In the genomic region with DNA sequence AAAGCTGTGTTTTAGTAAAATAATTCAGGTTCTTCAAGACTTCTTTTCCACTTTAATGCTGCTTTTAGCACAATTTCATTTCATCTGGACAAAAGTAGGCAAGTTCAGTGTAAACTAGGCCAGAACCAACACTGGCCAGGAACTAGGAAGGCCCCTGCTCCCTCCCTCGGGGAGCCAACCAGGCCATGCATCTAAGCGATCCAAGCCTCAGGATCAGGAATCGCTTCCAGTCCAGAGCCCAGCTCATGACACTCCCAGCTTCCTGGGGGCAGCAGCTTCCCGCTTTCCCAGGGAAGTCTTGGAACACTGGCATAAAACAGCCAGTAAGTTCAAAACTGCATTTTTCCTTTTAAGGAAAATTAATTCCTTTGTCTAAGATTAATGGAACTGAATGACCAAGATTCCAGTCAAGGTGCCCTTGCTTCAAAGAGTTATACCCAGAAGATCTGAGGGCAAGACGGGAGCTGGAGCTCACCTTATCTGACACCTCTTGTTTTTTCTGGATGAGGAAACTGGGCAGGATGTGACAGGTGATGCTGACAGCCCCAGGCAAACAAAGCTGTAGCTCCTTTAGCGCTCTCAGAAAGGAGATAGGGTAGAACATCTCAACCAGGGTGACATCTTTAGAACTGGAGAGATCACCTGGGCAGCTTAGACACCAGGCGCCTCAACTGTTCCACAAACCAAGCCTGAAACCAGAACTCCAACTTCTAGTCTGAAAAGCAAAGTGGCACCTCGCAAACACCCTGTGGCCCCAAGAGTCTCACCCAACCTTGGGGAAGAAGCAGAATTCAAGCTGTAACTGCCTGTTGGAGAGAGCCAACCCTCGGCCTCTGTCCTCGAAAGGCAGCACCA, we compare ENCODE assay signal across 2 cellular contexts.
TF ChIP-seq lines count a peak whose summit lies in the region.

No MANE protein-coding gene starts in this region.

TF ChIP-seq in GM12878, 131 proteins besides CTCF, POLR2A, EP300 and RAD21:
- TF ChIP-seq, protein P1, sequence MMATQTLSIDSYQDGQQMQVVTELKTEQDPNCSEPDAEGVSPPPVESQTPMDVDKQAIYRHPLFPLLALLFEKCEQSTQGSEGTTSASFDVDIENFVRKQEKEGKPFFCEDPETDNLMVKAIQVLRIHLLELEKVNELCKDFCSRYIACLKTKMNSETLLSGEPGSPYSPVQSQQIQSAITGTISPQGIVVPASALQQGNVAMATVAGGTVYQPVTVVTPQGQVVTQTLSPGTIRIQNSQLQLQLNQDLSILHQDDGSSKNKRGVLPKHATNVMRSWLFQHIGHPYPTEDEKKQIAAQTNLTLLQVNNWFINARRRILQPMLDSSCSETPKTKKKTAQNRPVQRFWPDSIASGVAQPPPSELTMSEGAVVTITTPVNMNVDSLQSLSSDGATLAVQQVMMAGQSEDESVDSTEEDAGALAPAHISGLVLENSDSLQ (IDR thresholded peaks at IDR 0.05), result no peak

TF ChIP-seq in GM23338, 12 proteins besides CTCF, POLR2A, EP300 and RAD21 (continued from another document):
- TF ChIP-seq, protein P2, sequence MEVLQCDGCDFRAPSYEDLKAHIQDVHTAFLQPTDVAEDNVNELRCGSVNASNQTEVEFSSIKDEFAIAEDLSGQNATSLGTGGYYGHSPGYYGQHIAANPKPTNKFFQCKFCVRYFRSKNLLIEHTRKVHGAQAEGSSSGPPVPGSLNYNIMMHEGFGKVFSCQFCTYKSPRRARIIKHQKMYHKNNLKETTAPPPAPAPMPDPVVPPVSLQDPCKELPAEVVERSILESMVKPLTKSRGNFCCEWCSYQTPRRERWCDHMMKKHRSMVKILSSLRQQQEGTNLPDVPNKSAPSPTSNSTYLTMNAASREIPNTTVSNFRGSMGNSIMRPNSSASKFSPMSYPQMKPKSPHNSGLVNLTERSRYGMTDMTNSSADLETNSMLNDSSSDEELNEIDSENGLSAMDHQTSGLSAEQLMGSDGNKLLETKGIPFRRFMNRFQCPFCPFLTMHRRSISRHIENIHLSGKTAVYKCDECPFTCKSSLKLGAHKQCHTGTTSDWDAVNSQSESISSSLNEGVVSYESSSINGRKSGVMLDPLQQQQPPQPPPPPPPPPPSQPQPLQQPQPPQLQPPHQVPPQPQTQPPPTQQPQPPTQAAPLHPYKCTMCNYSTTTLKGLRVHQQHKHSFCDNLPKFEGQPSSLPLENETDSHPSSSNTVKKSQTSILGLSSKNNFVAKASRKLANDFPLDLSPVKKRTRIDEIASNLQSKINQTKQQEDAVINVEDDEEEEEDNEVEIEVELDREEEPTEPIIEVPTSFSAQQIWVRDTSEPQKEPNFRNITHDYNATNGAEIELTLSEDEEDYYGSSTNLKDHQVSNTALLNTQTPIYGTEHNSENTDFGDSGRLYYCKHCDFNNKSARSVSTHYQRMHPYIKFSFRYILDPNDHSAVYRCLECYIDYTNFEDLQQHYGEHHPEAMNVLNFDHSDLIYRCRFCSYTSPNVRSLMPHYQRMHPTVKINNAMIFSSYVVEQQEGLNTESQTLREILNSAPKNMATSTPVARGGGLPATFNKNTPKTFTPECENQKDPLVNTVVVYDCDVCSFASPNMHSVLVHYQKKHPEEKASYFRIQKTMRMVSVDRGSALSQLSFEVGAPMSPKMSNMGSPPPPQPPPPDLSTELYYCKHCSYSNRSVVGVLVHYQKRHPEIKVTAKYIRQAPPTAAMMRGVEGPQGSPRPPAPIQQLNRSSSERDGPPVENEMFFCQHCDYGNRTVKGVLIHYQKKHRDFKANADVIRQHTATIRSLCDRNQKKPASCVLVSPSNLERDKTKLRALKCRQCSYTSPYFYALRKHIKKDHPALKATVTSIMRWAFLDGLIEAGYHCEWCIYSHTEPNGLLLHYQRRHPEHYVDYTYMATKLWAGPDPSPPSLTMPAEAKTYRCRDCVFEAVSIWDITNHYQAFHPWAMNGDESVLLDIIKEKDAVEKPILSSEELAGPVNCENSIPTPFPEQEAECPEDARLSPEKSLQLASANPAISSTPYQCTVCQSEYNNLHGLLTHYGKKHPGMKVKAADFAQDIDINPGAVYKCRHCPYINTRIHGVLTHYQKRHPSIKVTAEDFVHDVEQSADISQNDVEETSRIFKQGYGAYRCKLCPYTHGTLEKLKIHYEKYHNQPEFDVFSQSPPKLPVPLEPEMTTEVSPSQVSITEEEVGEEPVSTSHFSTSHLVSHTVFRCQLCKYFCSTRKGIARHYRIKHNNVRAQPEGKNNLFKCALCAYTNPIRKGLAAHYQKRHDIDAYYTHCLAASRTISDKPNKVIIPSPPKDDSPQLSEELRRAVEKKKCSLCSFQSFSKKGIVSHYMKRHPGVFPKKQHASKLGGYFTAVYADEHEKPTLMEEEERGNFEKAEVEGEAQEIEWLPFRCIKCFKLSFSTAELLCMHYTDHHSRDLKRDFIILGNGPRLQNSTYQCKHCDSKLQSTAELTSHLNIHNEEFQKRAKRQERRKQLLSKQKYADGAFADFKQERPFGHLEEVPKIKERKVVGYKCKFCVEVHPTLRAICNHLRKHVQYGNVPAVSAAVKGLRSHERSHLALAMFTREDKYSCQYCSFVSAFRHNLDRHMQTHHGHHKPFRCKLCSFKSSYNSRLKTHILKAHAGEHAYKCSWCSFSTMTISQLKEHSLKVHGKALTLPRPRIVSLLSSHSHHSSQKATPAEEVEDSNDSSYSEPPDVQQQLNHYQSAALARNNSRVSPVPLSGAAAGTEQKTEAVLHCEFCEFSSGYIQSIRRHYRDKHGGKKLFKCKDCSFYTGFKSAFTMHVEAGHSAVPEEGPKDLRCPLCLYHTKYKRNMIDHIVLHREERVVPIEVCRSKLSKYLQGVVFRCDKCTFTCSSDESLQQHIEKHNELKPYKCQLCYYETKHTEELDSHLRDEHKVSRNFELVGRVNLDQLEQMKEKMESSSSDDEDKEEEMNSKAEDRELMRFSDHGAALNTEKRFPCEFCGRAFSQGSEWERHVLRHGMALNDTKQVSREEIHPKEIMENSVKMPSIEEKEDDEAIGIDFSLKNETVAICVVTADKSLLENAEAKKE (CRISPR knock-in tag; IDR thresholded peaks at IDR 0.05), result no peak
- no peak for TF ChIP-seq JUNB (IDR thresholded peaks at IDR 0.05; ENCODE audit: unreplicated experiment)
- no peak for TF ChIP-seq CREB1 (CRISPR knock-in tag; IDR thresholded peaks at IDR 0.05; ENCODE audit: low read depth)
- no peak for TF ChIP-seq NANOG (IDR thresholded peaks at IDR 0.05; ENCODE audit: borderline replicate concordance)
- TF ChIP-seq ZNF114 (CRISPR knock-in tag; IDR thresholded peaks at IDR 0.05), result no peak
- TF ChIP-seq, protein P3, sequence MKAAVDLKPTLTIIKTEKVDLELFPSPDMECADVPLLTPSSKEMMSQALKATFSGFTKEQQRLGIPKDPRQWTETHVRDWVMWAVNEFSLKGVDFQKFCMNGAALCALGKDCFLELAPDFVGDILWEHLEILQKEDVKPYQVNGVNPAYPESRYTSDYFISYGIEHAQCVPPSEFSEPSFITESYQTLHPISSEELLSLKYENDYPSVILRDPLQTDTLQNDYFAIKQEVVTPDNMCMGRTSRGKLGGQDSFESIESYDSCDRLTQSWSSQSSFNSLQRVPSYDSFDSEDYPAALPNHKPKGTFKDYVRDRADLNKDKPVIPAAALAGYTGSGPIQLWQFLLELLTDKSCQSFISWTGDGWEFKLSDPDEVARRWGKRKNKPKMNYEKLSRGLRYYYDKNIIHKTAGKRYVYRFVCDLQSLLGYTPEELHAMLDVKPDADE (IDR thresholded peaks at IDR 0.05), result no peak
- TF ChIP-seq EZH2 (IDR thresholded peaks at IDR 0.05; ENCODE audit: low read depth, unreplicated experiment), result no peak
- TF ChIP-seq, protein P4, sequence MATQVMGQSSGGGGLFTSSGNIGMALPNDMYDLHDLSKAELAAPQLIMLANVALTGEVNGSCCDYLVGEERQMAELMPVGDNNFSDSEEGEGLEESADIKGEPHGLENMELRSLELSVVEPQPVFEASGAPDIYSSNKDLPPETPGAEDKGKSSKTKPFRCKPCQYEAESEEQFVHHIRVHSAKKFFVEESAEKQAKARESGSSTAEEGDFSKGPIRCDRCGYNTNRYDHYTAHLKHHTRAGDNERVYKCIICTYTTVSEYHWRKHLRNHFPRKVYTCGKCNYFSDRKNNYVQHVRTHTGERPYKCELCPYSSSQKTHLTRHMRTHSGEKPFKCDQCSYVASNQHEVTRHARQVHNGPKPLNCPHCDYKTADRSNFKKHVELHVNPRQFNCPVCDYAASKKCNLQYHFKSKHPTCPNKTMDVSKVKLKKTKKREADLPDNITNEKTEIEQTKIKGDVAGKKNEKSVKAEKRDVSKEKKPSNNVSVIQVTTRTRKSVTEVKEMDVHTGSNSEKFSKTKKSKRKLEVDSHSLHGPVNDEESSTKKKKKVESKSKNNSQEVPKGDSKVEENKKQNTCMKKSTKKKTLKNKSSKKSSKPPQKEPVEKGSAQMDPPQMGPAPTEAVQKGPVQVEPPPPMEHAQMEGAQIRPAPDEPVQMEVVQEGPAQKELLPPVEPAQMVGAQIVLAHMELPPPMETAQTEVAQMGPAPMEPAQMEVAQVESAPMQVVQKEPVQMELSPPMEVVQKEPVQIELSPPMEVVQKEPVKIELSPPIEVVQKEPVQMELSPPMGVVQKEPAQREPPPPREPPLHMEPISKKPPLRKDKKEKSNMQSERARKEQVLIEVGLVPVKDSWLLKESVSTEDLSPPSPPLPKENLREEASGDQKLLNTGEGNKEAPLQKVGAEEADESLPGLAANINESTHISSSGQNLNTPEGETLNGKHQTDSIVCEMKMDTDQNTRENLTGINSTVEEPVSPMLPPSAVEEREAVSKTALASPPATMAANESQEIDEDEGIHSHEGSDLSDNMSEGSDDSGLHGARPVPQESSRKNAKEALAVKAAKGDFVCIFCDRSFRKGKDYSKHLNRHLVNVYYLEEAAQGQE (IDR thresholded peaks at IDR 0.05; ENCODE audit: unreplicated experiment), result no peak
- TF ChIP-seq EZH2phosphoT487 (IDR thresholded peaks at IDR 0.05; ENCODE audit: unreplicated experiment), result no peak
- no peak for TF ChIP-seq ZNF331 (CRISPR knock-in tag; IDR thresholded peaks at IDR 0.05; ENCODE audit: low read depth)
